ENCODE assay signal across 10 cellular contexts in genomic region chrX:130100180-130100579, GRCh38. TPM values are rescaled to one million over a fixed set of nuclear protein-coding genes. Genes with fewer than 3 reads are reported as not detected.
DNase-seq lines count a peak whose midpoint lies in the region; ATAC-seq and TF ChIP-seq lines count a peak whose summit lies in the region.
"Had no signal": no experiment of that assay in that cellular context is flagged by ENCODE, and none has a peak within 500 bp of the region (broad histone marks: within the 10 kb centered on the region; RNA-seq: fewer than 3 reads in every experiment).

No MANE protein-coding gene starts in this region.

- peaks cover 5% of the 10 kb centered on the region for H3K4me1 Mint-ChIP-seq in glutamatergic neuron (ENCODE audit: low read depth, unreplicated experiment)

- no peak for TF ChIP-seq POLR2A in testis (IDR thresholded peaks at IDR 0.05)

- no peaks in the 10 kb centered on the region for H3K27me3 ChIP-seq in adipocyte (replicated peaks; ENCODE audit: control insufficient read depth, insufficient read depth, low read length)
- no peaks in the 10 kb centered on the region for H3K27me3 ChIP-seq in right cardiac atrium (ENCODE audit: control insufficient read depth, insufficient read depth)
- H3K27me3 ChIP-seq in testis: no peaks in the 10 kb centered on the region
- no peaks in the 10 kb centered on the region for H3K27me3 ChIP-seq in H7 (ENCODE audit: control insufficient read depth, insufficient read depth, low read length)

- no peak overlapping the region for H3K4me3 ChIP-seq in adipocyte (ENCODE audit: low read length)
- no peak overlapping the region for H3K4me3 ChIP-seq in right cardiac atrium (ENCODE audit: low read length)
- H3K4me3 ChIP-seq in testis: no peak overlapping the region
- no peak overlapping the region for H3K4me3 ChIP-seq in H7 (ENCODE audit: insufficient read depth, low read depth, low read length)

- 33% methylated on average over 5 of the region's 5 CpGs for WGBS in right cardiac atrium
- 24 to 74% methylated on average over 3 to 5 of the region's 5 CpGs for WGBS in testis, 2 donors

- no peaks in the 10 kb centered on the region for H3K36me3 Mint-ChIP-seq in glutamatergic neuron (ENCODE audit: unreplicated experiment)

- no peaks in the 10 kb centered on the region for H3K27me3 Mint-ChIP-seq in glutamatergic neuron (ENCODE audit: unreplicated experiment)

- intact Hi-C loops in right cardiac atrium (cut with DNase I) (no loop called here), testis (cut with DNase I; ENCODE audit: low total_unique reads) (no loop called here)

- ATAC-seq in right cardiac atrium: peak; percentile 89 to 95

- H3K9ac ChIP-seq in adipocyte (ENCODE audit: low read length): no peak overlapping the region

- H3K9me3 ChIP-seq in adipocyte (ENCODE audit: control insufficient read depth, low read length): no peaks in the 10 kb centered on the region
- no peaks in the 10 kb centered on the region for H3K9me3 ChIP-seq in right cardiac atrium (ENCODE audit: control insufficient read depth, low read length)
- no peaks in the 10 kb centered on the region for H3K9me3 ChIP-seq in testis

- H3K27ac Mint-ChIP-seq in glutamatergic neuron (ENCODE audit: unreplicated experiment): no peak overlapping the region

- peaks cover 1% of the 10 kb centered on the region for H3K9me3 Mint-ChIP-seq in glutamatergic neuron (ENCODE audit: unreplicated experiment)

- H3K4me1 ChIP-seq in adipocyte (ENCODE audit: control insufficient read depth, insufficient read depth, low read length) (peaks cover 36% of the 10 kb centered on the region), right cardiac atrium (ENCODE audit: control insufficient read depth, insufficient read depth, low read length) (peaks cover 13% of the 10 kb centered on the region), testis (no peaks in the 10 kb centered on the region)

- H3K4me3 Mint-ChIP-seq in glutamatergic neuron (ENCODE audit: unreplicated experiment): no peak overlapping the region

- H3K27ac ChIP-seq in right cardiac atrium (ENCODE audit: low read length): peak overlapping the region; percentile 72
- no peak overlapping the region for H3K27ac ChIP-seq in testis

- no peaks in the 10 kb centered on the region for H3K36me3 ChIP-seq in adipocyte (ENCODE audit: control insufficient read depth, insufficient read depth, low read length, severe bottlenecking)
- no peaks in the 10 kb centered on the region for H3K36me3 ChIP-seq in testis (ENCODE audit: low read depth, missing control alignments)
- no peaks in the 10 kb centered on the region for H3K36me3 ChIP-seq in H7 (replicated peaks; ENCODE audit: control insufficient read depth, insufficient read depth, low read length)

- peak; percentile 70 for DNase-seq in DMS 273 (lab: John Stamatoyannopoulos, UW; ENCODE audit: unreplicated experiment)
- DNase-seq in DMS 273 treated with DMSO at 0.1 percent for 48 hours (lab: John Stamatoyannopoulos, UW): no peak
- DNase-seq in adipocyte (ENCODE audit: low read depth): peak; percentile 78
- peak; percentile 84 to 88 (median 88) for DNase-seq in right cardiac atrium
- peak; percentile 58 for DNase-seq in testis
- DNase-seq in H7: no peak
- DNase-seq in glutamatergic neuron: no peak
- DNase-seq in NCI-H1436 treated with DMSO at 0.1 percent for 48 hours (lab: John Stamatoyannopoulos, UW): no peak
- DNase-seq: activated T-cell treated with anti-CD3 and anti-CD28 coated beads for 4 hours, NCI-H82 had no signal

- TF ChIP-seq CTCF in testis (IDR thresholded peaks at IDR 0.05) (no peak), glutamatergic neuron (IDR thresholded peaks at IDR 0.05; ENCODE audit: partially characterized antibody, unreplicated experiment) (no peak)

RNA-seq across cellular contexts. Expression of gene ELF4, which starts 10.1 kb away (rescaled TPM):
- total RNA-seq in right cardiac atrium (1 to 10 TPM; 3.1 to 5.6 (median 3.9) TPM), testis (1 to 10 TPM; 4.2 to 5.0 TPM), glutamatergic neuron (ENCODE audit: unreplicated experiment) (0.10 TPM)
- polyA plus RNA-seq in right cardiac atrium (1.7 TPM), testis (ENCODE audit: insufficient read depth, low read depth, low replicate concordance) (10.2 TPM)
- 3.7 and 4.3 TPM in 2 replicates for total RNA-seq in H7 (2014; rRNA removed; shearing (Covaris generic))

Comparison
In these comparisons a context has a peak if more than half of its experiments do, and no peak if none do; other contexts are left out.
1. DNase-seq: peak in DMS 273 (single experiment), adipocyte (single experiment), right cardiac atrium (3 of 3) and testis (single experiment); none in DMS 273 treated with DMSO at 0.1 percent for 48 hours (single experiment), H7 (single experiment), glutamatergic neuron (single experiment) and NCI-H1436 treated with DMSO at 0.1 percent for 48 hours (single experiment).